ENCODE assay signal across 7 cellular contexts in genomic region chr1:26826261-26827201, GRCh38. TPM values are rescaled to one million over a fixed set of nuclear protein-coding genes. Genes with fewer than 3 reads are reported as not detected.
A peak's percentile ranks its signal among the peaks of the same experiment; 100 is the strongest.
DNase-seq lines count a peak whose midpoint lies in the region; TF ChIP-seq lines count a peak whose summit lies in the region.

A gene with protein sequence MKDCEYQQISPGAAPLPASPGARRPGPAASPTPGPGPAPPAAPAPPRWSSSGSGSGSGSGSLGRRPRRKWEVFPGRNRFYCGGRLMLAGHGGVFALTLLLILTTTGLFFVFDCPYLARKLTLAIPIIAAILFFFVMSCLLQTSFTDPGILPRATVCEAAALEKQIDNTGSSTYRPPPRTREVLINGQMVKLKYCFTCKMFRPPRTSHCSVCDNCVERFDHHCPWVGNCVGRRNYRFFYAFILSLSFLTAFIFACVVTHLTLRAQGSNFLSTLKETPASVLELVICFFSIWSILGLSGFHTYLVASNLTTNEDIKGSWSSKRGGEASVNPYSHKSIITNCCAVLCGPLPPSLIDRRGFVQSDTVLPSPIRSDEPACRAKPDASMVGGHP (plus strand): TSS chr1:26826688. CDS start chr1:26826805, 117 bp downstream.

- H3K27me3 ChIP-seq in spleen (replicated peaks in 1 of 7) = no peaks in the 10 kb centered on the region

- H3K4me1 Mint-ChIP-seq in HFFc6 (ENCODE audit: low read depth) = peaks cover 37% of the 10 kb centered on the region

- H3K36me3 ChIP-seq in spleen = peaks cover 0 to 12% (median 2%) of the 10 kb centered on the region in 6 donors

- peak within 1 kb of the TSS; percentile 50 for H3K27ac Mint-ChIP-seq in HFFc6

- TF ChIP-seq CTCF in GM12873 (IDR thresholded peaks at IDR 0.05; ENCODE audit: insufficient read depth, low read depth, low read length, missing control alignments) (peak; percentile 56), HFFc6 (IDR thresholded peaks at IDR 0.05) (peak; percentile 66), WI38 (IDR thresholded peaks at IDR 0.05; ENCODE audit: low read depth, low read length) (peak; percentile 30; the same call in 1 of the 2 replicates), cardiac fibroblast (IDR thresholded peaks at IDR 0.05; ENCODE audit: low read depth, low read length) (peak; percentile 3), spleen (IDR thresholded peaks at IDR 0.05 in 8 of 11, conservative IDR thresholded peaks at IDR 0.05 in 3 of 11) (peak in 10 of 11 experiments; percentile 32 to 77 (median 58))

- intact Hi-C loops in spleen (cut with DNase I; ENCODE audit: low total_unique reads) = no loop called here

- H3K27me3 Mint-ChIP-seq in HFFc6 (ENCODE audit: insufficient read depth) = no peaks in the 10 kb centered on the region; the same call in 1 of the 2 replicates

- no peaks in the 10 kb centered on the region for H3K9me3 ChIP-seq in spleen

- WGBS in spleen, 5 donors = 1% methylated on average over 34 to 114 of the region's 114 CpGs

- no peaks in the 10 kb centered on the region for H3K36me3 Mint-ChIP-seq in HFFc6 (ENCODE audit: low read depth)

- peak; percentile 13 for DNase-seq in HFFc6
- DNase-seq in NCI-H146 (lab: John Stamatoyannopoulos, UW) = peak; percentile 45
- peak; percentile 43 to 56 for DNase-seq in cardiac fibroblast (ENCODE audit: low read depth in 2 of 2)
- DNase-seq in inferior parietal cortex (ENCODE audit: extremely low spot score) = peak; percentile 50
- peak; percentile 95 for DNase-seq in spleen

- H3K4me3 ChIP-seq in WI38 (ENCODE audit: low read depth, low read length) (peak within 1 kb of the TSS; percentile 72), cardiac fibroblast (replicated peaks in 1 of 2; ENCODE audit: low read depth in 2 of 2, low read length in 2 of 2) (peak within 1 kb of the TSS; percentile 75 to 77), spleen (peak within 1 kb of the TSS; percentile 42 to 87 (median 64))

- H3K27ac ChIP-seq in spleen = peak within 1 kb of the TSS; percentile 53 to 94 (median 86)

- H3K4me3 Mint-ChIP-seq in HFFc6 = peak within 1 kb of the TSS; percentile 90

- no peaks in the 10 kb centered on the region for H3K9me3 Mint-ChIP-seq in HFFc6

- TF ChIP-seq POLR2A in spleen (IDR thresholded peaks at IDR 0.05) = peak in 1 of 3 donors; percentile 64

- H3K4me1 ChIP-seq in spleen = peaks cover 32 to 70% (median 56%) of the 10 kb centered on the region in 6 donors

RNA-seq across cellular contexts. Expression of the gene that starts here (rescaled TPM):
- 10 to 100 TPM; 19.2 to 31.6 (median 23.8) TPM for total RNA-seq in HFFc6 (2021; fragmentation: NEBNext Ultra II Directional; extraction: Animal tissue kit (Norgen Biotek cat#: 25700))
- total RNA-seq in spleen = 10 to 100 TPM; 41.6 to 80.4 (median 54.4) TPM
- 10 to 100 TPM in 1 of 3 donors, 1 to 10 TPM in 2; 6.2 to 22.0 (median 8.9) TPM for polyA plus RNA-seq in spleen

Comparison
In these comparisons a context has a peak if more than half of its experiments do, and no peak if none do; other contexts are left out.
1. Peak in every context shown above with its lines: DNase-seq, H3K4me3 ChIP-seq and H3K27ac ChIP-seq.
2. CTCF ChIP-seq: peak in every context shown above with its lines; median percentile 66 in HFFc6; 58 in spleen; 56 in GM12873; 30 in WI38; 3 in cardiac fibroblast.
3. DNase-seq: peak in every context shown above with its lines; median percentile 95 in spleen; 50 in inferior parietal cortex; 50 in cardiac fibroblast; 45 in NCI-H146; 13 in HFFc6.